Comparison of ENCODE assay signal across 9 cellular contexts in genomic region chr20:21529863-21530262, GRCh38.
DNase-seq lines count a peak whose midpoint lies in the region; ATAC-seq, FAIRE-seq and TF ChIP-seq lines count a peak whose summit lies in the region.
"Had no signal": no experiment of that assay in that cellular context is flagged by ENCODE, and none has a peak within 500 bp of the region (broad histone marks: within the 10 kb centered on the region; RNA-seq: fewer than 3 reads in every experiment).

No MANE protein-coding gene starts in this region.

- H3K4me3 ChIP-seq in AG09309 (ENCODE audit: control insufficient read depth, low read depth, low read length) (no peak overlapping the region), foreskin fibroblast (ENCODE audit: low read depth in 1 of 2, low read length in 2 of 2) (no peak overlapping the region)

- peak; percentile 31 for TF ChIP-seq CTCF in AG09309 (IDR thresholded peaks at IDR 0.05; ENCODE audit: control insufficient read depth, insufficient read depth, low read depth, low read length, missing control alignments)
- peak; percentile 6 for TF ChIP-seq CTCF in foreskin fibroblast (IDR thresholded peaks at IDR 0.05; ENCODE audit: low read depth, low read length)

- FAIRE-seq in GM18507 (lab: Jason Lieb, UNC), result peak; percentile 38

- DNase-seq in AG09309 (ENCODE audit: low read depth) (no peak), GM18507 (ENCODE audit: extremely low spot score, insufficient read length, low read depth) (no peak), NCI-H82 treated with DMSO at 0.1 percent for 48 hours (lab: John Stamatoyannopoulos, UW; ENCODE audit: unreplicated experiment) (peak; percentile 13), foreskin fibroblast (no peak), GM19238 (ENCODE audit: insufficient read length, low spot score) (no peak)
- DNase-seq in activated CD8-positive, alpha-beta memory T cell treated with anti-CD3 and anti-CD28 coated beads for 24 hours, result no peak

- ATAC-seq in GM21619 (IDR thresholded peaks at IDR 0.05; ENCODE audit: unreplicated experiment) (no peak), HG02970 (IDR thresholded peaks at IDR 0.05; ENCODE audit: low FRiP score, unreplicated experiment) (no peak)
- ATAC-seq: esophagus mucosa had no signal
